ENCODE assay signal across 27 cellular contexts in genomic region chr10:24979685-24980084, GRCh38. TPM values are rescaled to one million over a fixed set of nuclear protein-coding genes. Genes with fewer than 3 reads are reported as not detected.
"Had no signal": no experiment of that assay in that cellular context is flagged by ENCODE, and none has a peak within 500 bp of the region (broad histone marks: within the 10 kb centered on the region; RNA-seq: fewer than 3 reads in every experiment).

No MANE protein-coding gene starts in this region.

- ATAC-seq: effector memory CD8-positive, alpha-beta T cell; esophagus mucosa; foreskin keratinocyte; gastrocnemius medialis; gastroesophageal sphincter; heart left ventricle had no signal

- H3K27me3 ChIP-seq: colonic mucosa, dorsolateral prefrontal cortex, esophagus muscularis mucosa, esophagus squamous epithelium, foreskin keratinocyte, gastrocnemius medialis, gastroesophageal sphincter, heart left ventricle had no signal

- H3K9me3 ChIP-seq: colonic mucosa, esophagus muscularis mucosa, esophagus squamous epithelium, gastrocnemius medialis, gastroesophageal sphincter had no signal

- H3K27ac ChIP-seq: colonic mucosa, coronary artery, dorsolateral prefrontal cortex, epithelial cell of prostate, esophagus muscularis mucosa, esophagus squamous epithelium, foreskin keratinocyte, gastrocnemius medialis, gastroesophageal sphincter had no signal

- FAIRE-seq: colon, endometrium had no signal

- H3K27me3 Mint-ChIP-seq: effector memory CD8-positive, alpha-beta T cell had no signal

- H3K9me3 Mint-ChIP-seq: dendritic cell treated with granulocyte-macrophage colony-stimulating factor and Interleukin-4, amounts not matched to agents 40 ng/mL and 50 ng/mL, for 4 days; effector memory CD8-positive, alpha-beta T cell; endodermal cell had no signal

- H3K4me3 ChIP-seq: colonic mucosa, coronary artery, dorsolateral prefrontal cortex, esophagus muscularis mucosa, esophagus squamous epithelium, gastrocnemius medialis, gastroesophageal sphincter, heart left ventricle had no signal

- H3K4me1 ChIP-seq: colonic mucosa, esophagus squamous epithelium, foreskin keratinocyte, gastroesophageal sphincter had no signal

- H3K27ac Mint-ChIP-seq: dendritic cell treated with granulocyte-macrophage colony-stimulating factor and Interleukin-4, amounts not matched to agents 40 ng/mL and 50 ng/mL, for 4 days; effector memory CD8-positive, alpha-beta T cell; endodermal cell had no signal

- H3K36me3 ChIP-seq: colonic mucosa, esophagus muscularis mucosa, esophagus squamous epithelium, gastrocnemius medialis, gastroesophageal sphincter, heart left ventricle had no signal

- H3K4me3 Mint-ChIP-seq: dendritic cell treated with granulocyte-macrophage colony-stimulating factor and Interleukin-4, amounts not matched to agents 40 ng/mL and 50 ng/mL, for 4 days; effector memory CD8-positive, alpha-beta T cell; endodermal cell had no signal

- DNase-seq: colonic mucosa; cortex of kidney; dermis blood vessel endothelial cell; dorsolateral prefrontal cortex; effector CD4-positive, alpha-beta T cell; effector CD8-positive, alpha-beta T cell; effector memory CD4-positive, alpha-beta T cell; effector memory CD8-positive, alpha-beta T cell; endodermal cell; erythroblast; esophagus squamous epithelium; foreskin fibroblast; foreskin keratinocyte; foreskin melanocyte; gastrocnemius medialis; glutamatergic neuron; heart left ventricle had no signal

RNA-seq across cellular contexts. Expression of gene ENKUR, which starts 36.3 kb away (rescaled TPM):
- total RNA-seq: endodermal cell, epithelial cell of proximal tubule, esophagus mucosa, gastrocnemius medialis, glomerular endothelial cell had no signal
- polyA plus RNA-seq: foreskin keratinocyte had no signal
